In genomic region chr1:220044683-220045355, GRCh38 we compare ENCODE assay signal across 8 cellular contexts. TPM values are rescaled to one million over a fixed set of nuclear protein-coding genes. Genes with fewer than 3 reads are reported as not detected.
A peak's percentile ranks its signal among the peaks of the same experiment; 100 is the strongest.
DNase-seq lines count a peak whose midpoint lies in the region; ATAC-seq, FAIRE-seq and TF ChIP-seq lines count a peak whose summit lies in the region.

No MANE protein-coding gene starts in this region.

- in situ Hi-C loops in HepG2 (cut with HindIII; ENCODE audit: extremely low pct_ligation_motif_present, low pct_unique_long_range_greater_than_20kb): loop anchor here (5.0 kb wide), 1 partner anchor 42 kb away; the partner anchor contains the start of gene BPNT1

- H3K36me3 Mint-ChIP-seq in stimulated activated naive CD8-positive, alpha-beta T cell treated with anti-CD3 and anti-CD28 coated beads, Interleukin-15, Interleukin-2, amounts not matched to agents 100 ng/mL and 50 ng/mL, for 24 hours (ENCODE audit: low read depth): peaks cover 18% of the 10 kb centered on the region
- peaks cover 27% of the 10 kb centered on the region for H3K36me3 Mint-ChIP-seq in activated T-helper 2 cell treated with anti-CD3 and anti-CD28 coated beads, Interferon-gamma antibody, Interleukin-2, Interleukin-4, amounts not matched to agents 10 μg/mL and 5 μg/mL and 100 μg/mL, durations not matched to agents 14 hours and 24 hours and 36 hours (ENCODE audit: low read depth)

- no peak overlapping the region for H2AFZ ChIP-seq in HepG2 (ENCODE audit: low read length)

- H3K27ac Mint-ChIP-seq in stimulated activated naive CD8-positive, alpha-beta T cell treated with anti-CD3 and anti-CD28 coated beads, Interleukin-15, Interleukin-2, amounts not matched to agents 100 ng/mL and 50 ng/mL, for 24 hours: peak overlapping the region; percentile 98
- H3K27ac Mint-ChIP-seq in activated T-helper 2 cell treated with anti-CD3 and anti-CD28 coated beads, Interferon-gamma antibody, Interleukin-2, Interleukin-4, amounts not matched to agents 10 μg/mL and 5 μg/mL and 100 μg/mL, durations not matched to agents 14 hours and 24 hours and 36 hours: peak overlapping the region; percentile 96

- TF ChIP-seq POLR2A in HepG2 (IDR thresholded peaks at IDR 0.05; ENCODE audit: insufficient read depth in 1 of 2, low read depth in 2 of 2, low read length in 2 of 2): no peak

- FAIRE-seq in HepG2 (lab: Jason Lieb, UNC): no peak

- H3K4me1 Mint-ChIP-seq in stimulated activated naive CD8-positive, alpha-beta T cell treated with anti-CD3 and anti-CD28 coated beads, Interleukin-15, Interleukin-2, amounts not matched to agents 100 ng/mL and 50 ng/mL, for 24 hours (ENCODE audit: low read depth): peaks cover 44% of the 10 kb centered on the region
- H3K4me1 Mint-ChIP-seq in activated T-helper 2 cell treated with anti-CD3 and anti-CD28 coated beads, Interferon-gamma antibody, Interleukin-2, Interleukin-4, amounts not matched to agents 10 μg/mL and 5 μg/mL and 100 μg/mL, durations not matched to agents 14 hours and 24 hours and 36 hours (ENCODE audit: low read depth): peaks cover 22% of the 10 kb centered on the region

- H4K20me1 ChIP-seq in HepG2 (ENCODE audit: insufficient read depth, low read length): no peaks in the 10 kb centered on the region; the same call in 1 of the 2 replicates

- TF ChIP-seq EP300 in HepG2 (IDR thresholded peaks at IDR 0.05; ENCODE audit: low read depth in 2 of 2, low read length in 2 of 2) (no peak), HepG2 (CRISPR knock-in tag; IDR thresholded peaks at IDR 0.05; ENCODE audit: borderline replicate concordance) (no peak)

- no peaks in the 10 kb centered on the region for H3K27me3 ChIP-seq in HepG2 (ENCODE audit: control insufficient read depth in 1 of 2, insufficient read depth in 2 of 2, low read length in 2 of 2)

- DNase-seq in stimulated activated naive CD8-positive, alpha-beta T cell treated with anti-CD3 and anti-CD28 coated beads, Interleukin-15, Interleukin-2, amounts not matched to agents 100 U/mL and 50 U/mL, for 24 hours: no peak
- no peak for DNase-seq in activated T-helper 2 cell treated with anti-CD3 and anti-CD28 coated beads, Interferon-gamma antibody, Interleukin-2, Interleukin-4, amounts not matched to agents 10 μg/mL and 5 μg/mL and 100 μg/mL, durations not matched to agents 14 hours and 24 hours and 36 hours (ENCODE audit: low spot score)
- DNase-seq in HepG2 (ENCODE audit: low spot score): peak; percentile 3
- DNase-seq in iPS-NIHi7 (ENCODE audit: extremely low spot score): no peak
- DNase-seq in stimulated activated CD4-positive, alpha-beta T cell treated with anti-CD3 and anti-CD28 coated beads, Interleukin-4, amount 100 ng/mL, for 24 hours: no peak
- DNase-seq in OCI-M2 (lab: John Stamatoyannopoulos, UW; ENCODE audit: unreplicated experiment): no peak

- H3K27me3 Mint-ChIP-seq in stimulated activated naive CD8-positive, alpha-beta T cell treated with anti-CD3 and anti-CD28 coated beads, Interleukin-15, Interleukin-2, amounts not matched to agents 100 ng/mL and 50 ng/mL, for 24 hours: no peaks in the 10 kb centered on the region
- no peaks in the 10 kb centered on the region for H3K27me3 Mint-ChIP-seq in activated T-helper 2 cell treated with anti-CD3 and anti-CD28 coated beads, Interferon-gamma antibody, Interleukin-2, Interleukin-4, amounts not matched to agents 10 μg/mL and 5 μg/mL and 100 μg/mL, durations not matched to agents 14 hours and 24 hours and 36 hours (ENCODE audit: low read depth)

- no TSS peak for BruUV-seq in HepG2 (replicated peaks; lab: Mats Ljungman, UMichigan)

- peak overlapping the region; percentile 84 for H3K9ac ChIP-seq in HepG2 (ENCODE audit: insufficient read depth, low read depth, low read length)

- H3K9me3 Mint-ChIP-seq in stimulated activated naive CD8-positive, alpha-beta T cell treated with anti-CD3 and anti-CD28 coated beads, Interleukin-15, Interleukin-2, amounts not matched to agents 100 ng/mL and 50 ng/mL, for 24 hours: no peaks in the 10 kb centered on the region
- H3K9me3 Mint-ChIP-seq in activated T-helper 2 cell treated with anti-CD3 and anti-CD28 coated beads, Interferon-gamma antibody, Interleukin-2, Interleukin-4, amounts not matched to agents 10 μg/mL and 5 μg/mL and 100 μg/mL, durations not matched to agents 14 hours and 24 hours and 36 hours: no peaks in the 10 kb centered on the region

- no peaks in the 10 kb centered on the region for H3K9me3 ChIP-seq in HepG2 (ENCODE audit: low read length)

- 52% methylated on average over 4 of the region's 4 CpGs for WGBS in HepG2 (ENCODE audit: low lambda C conversion rate)

- TF ChIP-seq RAD21 in HepG2 (CRISPR knock-in tag; IDR thresholded peaks at IDR 0.05): no peak

- POLR2A ChIA-PET in HepG2 (lab: Yijun Ruan, JAX): interaction anchor here (0.8 kb wide), 1 partner anchor 65 kb away, joined by 6 read pairs; no protein-coding TSS in a partner anchor

- peaks cover 41% of the 10 kb centered on the region for H3K79me2 ChIP-seq in HepG2 (ENCODE audit: insufficient read depth, low read length)

- peak overlapping the region; percentile 99 for H3K4me3 Mint-ChIP-seq in stimulated activated naive CD8-positive, alpha-beta T cell treated with anti-CD3 and anti-CD28 coated beads, Interleukin-15, Interleukin-2, amounts not matched to agents 100 ng/mL and 50 ng/mL, for 24 hours
- H3K4me3 Mint-ChIP-seq in activated T-helper 2 cell treated with anti-CD3 and anti-CD28 coated beads, Interferon-gamma antibody, Interleukin-2, Interleukin-4, amounts not matched to agents 10 μg/mL and 5 μg/mL and 100 μg/mL, durations not matched to agents 14 hours and 24 hours and 36 hours (ENCODE audit: low read depth): peak overlapping the region; percentile 92

- CTCF ChIA-PET in HepG2 (lab: Yijun Ruan, JAX; ENCODE audit: low intra/inter-chr PET ratio, low total read pairs): no interaction called here

- no peak for ATAC-seq in stimulated activated naive CD8-positive, alpha-beta T cell treated with anti-CD3 and anti-CD28 coated beads, Interleukin-15, Interleukin-2, amounts not matched to agents 100 U/mL and 50 U/mL, for 24 hours
- no peak for ATAC-seq in HepG2
- no peak for ATAC-seq in HG03139 (IDR thresholded peaks at IDR 0.05; ENCODE audit: unreplicated experiment)

- peaks cover 2 to 17% of the 10 kb centered on the region in 2 experiments; a peak in 4 of 5 replicates for H3K36me3 ChIP-seq in HepG2 (replicated peaks in 1 of 2; ENCODE audit: control insufficient read depth in 1 of 2, insufficient read depth in 2 of 2, low read length in 2 of 2)

- TF ChIP-seq CTCF in HepG2 (CRISPR knock-in tag; IDR thresholded peaks at IDR 0.05): no peak

- intact Hi-C loops in activated T-helper 2 cell treated with anti-CD3 and anti-CD28 coated beads, Interferon-gamma antibody, Interleukin-2, Interleukin-4, amounts not matched to agents 10 μg/mL and 5 μg/mL and 100 μg/mL, durations not matched to agents 14 hours and 24 hours and 36 hours (cut with micrococcal nuclease): no loop called here
- intact Hi-C loops in HepG2 (cut with micrococcal nuclease; ENCODE audit: unreplicated experiment): no loop called here

- H3K27ac ChIP-seq in HepG2 (ENCODE audit: extremely low read length, insufficient read depth, low read length): no peak overlapping the region

- peak overlapping the region; percentile 94 to 96 (median 96) for H3K4me3 ChIP-seq in HepG2 (replicated peaks in 1 of 3; ENCODE audit: insufficient read depth in 1 of 3, low read depth in 2 of 3, low read length in 3 of 3)

- H3K4me1 ChIP-seq in HepG2 (ENCODE audit: insufficient read depth, low read length): peaks cover 22% of the 10 kb centered on the region

- peak overlapping the region; percentile 81 for H3K4me2 ChIP-seq in HepG2 (ENCODE audit: low read depth, low read length)

RNA-seq across cellular contexts. Expression of gene EPRS1, which starts 1.5 kb away (rescaled TPM):
- 163 and 176 TPM in 2 replicates for total RNA-seq in activated T-helper 2 cell treated with anti-CD3 and anti-CD28 coated beads, Interferon-gamma antibody, Interleukin-2, Interleukin-4, amounts not matched to agents 10 μg/mL and 5 μg/mL and 100 μg/mL, durations not matched to agents 14 hours and 24 hours and 36 hours
- 124 and 194 TPM in 2 replicates for total RNA-seq in HepG2 (2016; rRNA removed; fragmentation: Illumina TruSeq; extraction: Trizol)
- 16.7 and 18.1 TPM in 2 replicates for total RNA-seq in HepG2 (2016; cell fraction: cytosol; rRNA removed; fragmentation: Illumina TruSeq; extraction: Trizol; ENCODE audit: low read depth)
- 119 and 184 TPM in 2 replicates for total RNA-seq in HepG2 (2016; cell fraction: insoluble cytoplasmic fraction; rRNA removed; fragmentation: Illumina TruSeq; extraction: Trizol)
- total RNA-seq in HepG2 (2016; cell fraction: membrane; rRNA removed; fragmentation: Illumina TruSeq; extraction: Trizol): 23.3 and 32.3 TPM in 2 replicates
- total RNA-seq in HepG2 (2016; cell fraction: nucleus; rRNA removed; fragmentation: Illumina TruSeq; extraction: Trizol): 87.3 and 93.5 TPM in 2 replicates
- polyA plus RNA-seq in HepG2 (2011; rRNA removed): 67.5 and 86.1 TPM in 2 replicates
- polyA plus RNA-seq in HepG2 (2011; cell fraction: cytosol; rRNA removed): 20.0 and 26.9 TPM in 2 replicates
- polyA plus RNA-seq in HepG2 (2011; cell fraction: nucleus; rRNA removed): 13.1 and 18.8 TPM in 2 replicates
- polyA plus RNA-seq in HepG2 (2012): 70.1 and 74.9 TPM in 2 replicates
- 4.8 and 6.3 TPM in 2 replicates for polyA plus RNA-seq in HepG2 (2016; cell fraction: cytosol; fragmentation: Illumina TruSeq; extraction: Trizol; ENCODE audit: low read depth)
- 140 and 143 TPM in 2 replicates for polyA plus RNA-seq in HepG2 (2016; cell fraction: insoluble cytoplasmic fraction; fragmentation: Illumina TruSeq; extraction: Trizol; ENCODE audit: low read depth)
- 13.9 and 18.0 TPM in 2 replicates for polyA plus RNA-seq in HepG2 (2016; cell fraction: membrane; fragmentation: Illumina TruSeq; extraction: Trizol; ENCODE audit: low read depth)
- polyA plus RNA-seq in HepG2 (2016; cell fraction: nucleus; fragmentation: Illumina TruSeq; extraction: Trizol; ENCODE audit: insufficient read depth, low read depth): 83.9 and 84.1 TPM in 2 replicates
- 61.0 and 121 TPM in 2 replicates for polyA minus RNA-seq in HepG2 (2011; rRNA and poly(A)+ RNA removed; ENCODE audit: low replicate concordance)
- polyA minus RNA-seq in HepG2 (2011; cell fraction: cytosol; rRNA and poly(A)+ RNA removed): 68.1 and 86.3 TPM in 2 replicates
- polyA minus RNA-seq in HepG2 (2011; cell fraction: nucleus; rRNA and poly(A)+ RNA removed): 60.3 and 73.6 TPM in 2 replicates

RNA-seq across cellular contexts. Expression of gene BPNT1, which starts 44.8 kb away (rescaled TPM):
- 29.8 and 30.6 TPM in 2 replicates for total RNA-seq in activated T-helper 2 cell treated with anti-CD3 and anti-CD28 coated beads, Interferon-gamma antibody, Interleukin-2, Interleukin-4, amounts not matched to agents 10 μg/mL and 5 μg/mL and 100 μg/mL, durations not matched to agents 14 hours and 24 hours and 36 hours
- 43.9 and 68.2 TPM in 2 replicates for total RNA-seq in HepG2 (2016; rRNA removed; fragmentation: Illumina TruSeq; extraction: Trizol)
- 3.0 and 3.8 TPM in 2 replicates for total RNA-seq in HepG2 (2016; cell fraction: cytosol; rRNA removed; fragmentation: Illumina TruSeq; extraction: Trizol; ENCODE audit: low read depth)
- total RNA-seq in HepG2 (2016; cell fraction: insoluble cytoplasmic fraction; rRNA removed; fragmentation: Illumina TruSeq; extraction: Trizol): 47.2 and 72.9 TPM in 2 replicates
- total RNA-seq in HepG2 (2016; cell fraction: membrane; rRNA removed; fragmentation: Illumina TruSeq; extraction: Trizol): 9.4 and 9.7 TPM in 2 replicates
- 18.9 and 25.7 TPM in 2 replicates for total RNA-seq in HepG2 (2016; cell fraction: nucleus; rRNA removed; fragmentation: Illumina TruSeq; extraction: Trizol)
- 33.6 and 35.2 TPM in 2 replicates for polyA plus RNA-seq in HepG2 (2011; rRNA removed)
- 31.2 and 36.5 TPM in 2 replicates for polyA plus RNA-seq in HepG2 (2011; cell fraction: cytosol; rRNA removed)
- 18.6 and 24.9 TPM in 2 replicates for polyA plus RNA-seq in HepG2 (2011; cell fraction: nucleus; rRNA removed)
- 30.1 and 35.4 TPM in 2 replicates for polyA plus RNA-seq in HepG2 (2012)
- 2.6 and 2.8 TPM in 2 replicates for polyA plus RNA-seq in HepG2 (2016; cell fraction: cytosol; fragmentation: Illumina TruSeq; extraction: Trizol; ENCODE audit: low read depth)
- 54.0 and 55.4 TPM in 2 replicates for polyA plus RNA-seq in HepG2 (2016; cell fraction: insoluble cytoplasmic fraction; fragmentation: Illumina TruSeq; extraction: Trizol; ENCODE audit: low read depth)
- polyA plus RNA-seq in HepG2 (2016; cell fraction: membrane; fragmentation: Illumina TruSeq; extraction: Trizol; ENCODE audit: low read depth): 5.5 and 6.0 TPM in 2 replicates
- polyA plus RNA-seq in HepG2 (2016; cell fraction: nucleus; fragmentation: Illumina TruSeq; extraction: Trizol; ENCODE audit: insufficient read depth, low read depth): 25.9 and 26.4 TPM in 2 replicates
- polyA minus RNA-seq in HepG2 (2011; rRNA and poly(A)+ RNA removed; ENCODE audit: low replicate concordance): 46.2 and 61.6 TPM in 2 replicates
- 18.2 and 19.6 TPM in 2 replicates for polyA minus RNA-seq in HepG2 (2011; cell fraction: cytosol; rRNA and poly(A)+ RNA removed)
- polyA minus RNA-seq in HepG2 (2011; cell fraction: nucleus; rRNA and poly(A)+ RNA removed): 27.4 and 37.3 TPM in 2 replicates

RNA-seq across cellular contexts. Expression of gene IARS2, which starts 49.1 kb away (rescaled TPM):
- 87.8 and 89.1 TPM in 2 replicates for total RNA-seq in activated T-helper 2 cell treated with anti-CD3 and anti-CD28 coated beads, Interferon-gamma antibody, Interleukin-2, Interleukin-4, amounts not matched to agents 10 μg/mL and 5 μg/mL and 100 μg/mL, durations not matched to agents 14 hours and 24 hours and 36 hours
- 122 and 130 TPM in 2 replicates for total RNA-seq in HepG2 (2016; rRNA removed; fragmentation: Illumina TruSeq; extraction: Trizol)
- 16.6 and 19.1 TPM in 2 replicates for total RNA-seq in HepG2 (2016; cell fraction: cytosol; rRNA removed; fragmentation: Illumina TruSeq; extraction: Trizol; ENCODE audit: low read depth)
- 120 and 124 TPM in 2 replicates for total RNA-seq in HepG2 (2016; cell fraction: insoluble cytoplasmic fraction; rRNA removed; fragmentation: Illumina TruSeq; extraction: Trizol)
- 40.8 and 44.8 TPM in 2 replicates for total RNA-seq in HepG2 (2016; cell fraction: membrane; rRNA removed; fragmentation: Illumina TruSeq; extraction: Trizol)
- 73.1 and 86.9 TPM in 2 replicates for total RNA-seq in HepG2 (2016; cell fraction: nucleus; rRNA removed; fragmentation: Illumina TruSeq; extraction: Trizol)
- polyA plus RNA-seq in HepG2 (2011; rRNA removed): 26.2 and 28.6 TPM in 2 replicates
- 14.1 and 21.4 TPM in 2 replicates for polyA plus RNA-seq in HepG2 (2011; cell fraction: cytosol; rRNA removed)
- 11.0 and 12.0 TPM in 2 replicates for polyA plus RNA-seq in HepG2 (2011; cell fraction: nucleus; rRNA removed)
- polyA plus RNA-seq in HepG2 (2012): 71.9 and 104 TPM in 2 replicates
- polyA plus RNA-seq in HepG2 (2016; cell fraction: cytosol; fragmentation: Illumina TruSeq; extraction: Trizol; ENCODE audit: low read depth): 7.5 and 8.6 TPM in 2 replicates
- 97.9 and 98.9 TPM in 2 replicates for polyA plus RNA-seq in HepG2 (2016; cell fraction: insoluble cytoplasmic fraction; fragmentation: Illumina TruSeq; extraction: Trizol; ENCODE audit: low read depth)
- polyA plus RNA-seq in HepG2 (2016; cell fraction: membrane; fragmentation: Illumina TruSeq; extraction: Trizol; ENCODE audit: low read depth): 17.7 and 22.8 TPM in 2 replicates
- 65.0 and 69.9 TPM in 2 replicates for polyA plus RNA-seq in HepG2 (2016; cell fraction: nucleus; fragmentation: Illumina TruSeq; extraction: Trizol; ENCODE audit: insufficient read depth, low read depth)
- polyA minus RNA-seq in HepG2 (2011; rRNA and poly(A)+ RNA removed; ENCODE audit: low replicate concordance): 29.3 and 35.1 TPM in 2 replicates
- 32.2 and 35.2 TPM in 2 replicates for polyA minus RNA-seq in HepG2 (2011; cell fraction: cytosol; rRNA and poly(A)+ RNA removed)
- polyA minus RNA-seq in HepG2 (2011; cell fraction: nucleus; rRNA and poly(A)+ RNA removed): 28.1 and 35.4 TPM in 2 replicates
